ENCODE assay signal across 16 cellular contexts in the genomic region with DNA sequence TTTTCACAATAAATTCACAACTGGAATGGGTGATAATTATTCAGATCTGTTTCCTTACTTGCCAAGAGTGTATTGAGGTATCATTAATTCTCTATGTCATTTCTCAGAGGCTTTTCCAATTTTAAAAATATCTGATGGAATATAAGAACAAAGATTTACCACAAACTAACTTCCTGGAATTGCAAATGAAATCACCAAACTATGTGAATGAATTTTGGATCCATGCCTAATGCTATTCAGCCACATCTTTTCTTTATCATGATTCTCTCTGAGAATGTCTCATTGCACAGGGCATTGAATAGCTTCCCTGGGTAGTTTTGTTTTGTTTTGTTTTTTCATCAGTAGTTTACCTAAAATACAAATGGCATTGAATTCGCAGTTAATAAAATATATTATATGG.
"Had no signal": no experiment of that assay in that cellular context is flagged by ENCODE, and none has a peak within 500 bp of the region (broad histone marks: within the 10 kb centered on the region; RNA-seq: fewer than 3 reads in every experiment).

No MANE protein-coding gene starts in this region.

- H3K4me1 ChIP-seq: parathyroid adenoma had no signal

- H3K27ac ChIP-seq: parathyroid adenoma had no signal

- H3K79me2 ChIP-seq: parathyroid adenoma had no signal

- ATAC-seq: left ventricle myocardium superior; naive thymus-derived CD8-positive, alpha-beta T cell; stimulated activated memory B cell treated with anti-CD40 and anti-IgM and Interleukin-4, amounts not matched to agents 10 μg/mL and 1 μg/mL and 100 μg/mL, for 72 hours had no signal

- DNase-seq: activated CD4-positive, alpha-beta T cell treated with anti-CD3 and anti-CD28 coated beads, Interleukin-2, amount 10 ng/mL, durations not matched to agents 7 days and 5 days; activated CD4-positive, CD25-positive, alpha-beta regulatory T cell; activated CD8-positive, alpha-beta memory T cell treated with anti-CD3 and anti-CD28 coated beads, Interleukin-2, amount 50 U/mL, for 48 hours; activated gamma-delta T cell treated with Interleukin-2 at 50 U/mL for 16 hours; anterior cingulate cortex; caudate nucleus; cortex of kidney; effector CD8-positive, alpha-beta T cell; hypothalamus; kidney glomerular epithelial cell; left ventricle myocardium superior; naive thymus-derived CD8-positive, alpha-beta T cell; stimulated activated CD4-positive, alpha-beta T cell treated with anti-CD3 and anti-CD28 coated beads, Interleukin-2, amount 100 ng/mL, for 48 hours; SW 1271 had no signal

- H3K9ac ChIP-seq: parathyroid adenoma had no signal

- H2AFZ ChIP-seq: parathyroid adenoma had no signal
